1 cellular context compared by ENCODE assay signal in genomic region chr5:150208187-150209015, GRCh38.
TF ChIP-seq lines count a peak whose summit lies in the region.

No MANE protein-coding gene starts in this region.

TF ChIP-seq in GM23338, 12 proteins besides CTCF, POLR2A, EP300 and RAD21 (continued from another document):
- TF ChIP-seq ZNF462 (CRISPR knock-in tag; IDR thresholded peaks at IDR 0.05) (no peak), CREB1 (CRISPR knock-in tag; IDR thresholded peaks at IDR 0.05; ENCODE audit: low read depth) (no peak), STAT1 (IDR thresholded peaks at IDR 0.05; ENCODE audit: unreplicated experiment) (no peak)
